In genomic region chr9:96344458-96345180, GRCh38 we compare ENCODE assay signal across 8 cellular contexts. TPM values are rescaled to one million over a fixed set of nuclear protein-coding genes. Genes with fewer than 3 reads are reported as not detected.
DNase-seq lines count a peak whose midpoint lies in the region; ATAC-seq and TF ChIP-seq lines count a peak whose summit lies in the region.

No MANE protein-coding gene starts in this region.

- peaks cover 4% of the 10 kb centered on the region for H3K36me3 Mint-ChIP-seq in type B pancreatic cell

- H3K79me2 ChIP-seq in mammary epithelial cell (ENCODE audit: insufficient read depth, low read length) = no peaks in the 10 kb centered on the region

- H3K4me1 ChIP-seq in mammary epithelial cell (ENCODE audit: insufficient read depth, low read length) = peaks cover 20% of the 10 kb centered on the region

- intact Hi-C loops in mammary epithelial cell (cut with micrococcal nuclease) = loop anchor here (5.0 kb wide), 1 partner anchor 38 kb away; the partner anchor contains the start of gene SLC35D2

- peaks cover 5% of the 10 kb centered on the region for H3K9me3 Mint-ChIP-seq in type B pancreatic cell

- no TSS peak for BruUV-seq in mammary epithelial cell (replicated peaks; lab: Mats Ljungman, UMichigan)

- H3K4me1 Mint-ChIP-seq in type B pancreatic cell (ENCODE audit: unreplicated experiment) = peaks cover 6% of the 10 kb centered on the region

- DNase-seq in DMS 273 treated with DMSO at 0.1 percent for 48 hours (lab: John Stamatoyannopoulos, UW) (peak; percentile 50), NCI-H2227 (lab: John Stamatoyannopoulos, UW; ENCODE audit: unreplicated experiment) (peak; percentile 40), mammary epithelial cell (peak; percentile 76), islet precursor cell (peak; percentile 86), type B pancreatic cell (ENCODE audit: extremely low spot score, unreplicated experiment) (no peak)

- H3K27me3 ChIP-seq in mammary epithelial cell (ENCODE audit: insufficient read depth, low read length) = no peaks in the 10 kb centered on the region

- 75% methylated on average over 4 of the region's 6 CpGs for WGBS in mammary epithelial cell (ENCODE audit: low coverage, missing lambda C conversion rate)

- H4K20me1 ChIP-seq in mammary epithelial cell (ENCODE audit: insufficient read depth, low read length) = no peaks in the 10 kb centered on the region

- TF ChIP-seq CTCF in mammary epithelial cell (conservative IDR thresholded peaks at IDR 0.05 in 1 of 2, IDR thresholded peaks at IDR 0.05 in 1 of 2; ENCODE audit: extremely low read depth in 1 of 2, insufficient read depth in 1 of 2, low read depth in 1 of 2, low read length in 2 of 2) (no peak), type B pancreatic cell (conservative IDR thresholded peaks at IDR 0.05) (no peak)

- H3K4me2 ChIP-seq in mammary epithelial cell (ENCODE audit: insufficient read depth, low read depth, low read length) = no peak overlapping the region

- in situ Hi-C loops in mammary epithelial cell (cut with MboI; ENCODE audit: low sequenced_read_pairs in 2 of 2) = no loop called here

- H3K27ac Mint-ChIP-seq in type B pancreatic cell = peak overlapping the region; percentile 5

- CTCF ChIA-PET in mammary epithelial cell (lab: Charles Lee; ENCODE audit: low non-redundant PET) = interaction anchor here (0.6 kb wide), 2 partner anchors 17 to 122 kb away, joined by 3 to 10 read pairs; no protein-coding TSS in a partner anchor

- ATAC-seq in HG02884 (IDR thresholded peaks at IDR 0.05; ENCODE audit: unreplicated experiment) (no peak), GM19467 (IDR thresholded peaks at IDR 0.05; ENCODE audit: unreplicated experiment) (no peak), HG03097 (IDR thresholded peaks at IDR 0.05; ENCODE audit: low FRiP score, unreplicated experiment) (no peak)

- dilution Hi-C loops in mammary epithelial cell (cut with HindIII; ENCODE audit: low sequenced_read_pairs) = no loop called here

- H2AFZ ChIP-seq in mammary epithelial cell (ENCODE audit: low read depth, low read length) = no peak overlapping the region

- H3K4me3 Mint-ChIP-seq in type B pancreatic cell = no peak overlapping the region

- no peak overlapping the region for H3K4me3 ChIP-seq in mammary epithelial cell (replicated peaks in 1 of 3; ENCODE audit: insufficient read depth in 1 of 3, low read depth in 2 of 3, low read length in 3 of 3)

- no peaks in the 10 kb centered on the region for H3K9me3 ChIP-seq in mammary epithelial cell (replicated peaks; ENCODE audit: insufficient read depth, low read length)

- no peak overlapping the region for H3K9ac ChIP-seq in mammary epithelial cell (ENCODE audit: insufficient read depth, low read length)

- no peaks in the 10 kb centered on the region for H3K27me3 Mint-ChIP-seq in type B pancreatic cell

- peaks cover 3% of the 10 kb centered on the region for H3K36me3 ChIP-seq in mammary epithelial cell (ENCODE audit: insufficient read depth, low read length)

- no peak overlapping the region for H3K27ac ChIP-seq in mammary epithelial cell (ENCODE audit: insufficient read depth, low read depth, low read length)

RNA-seq across cellular contexts. Expression of gene SLC35D2, which starts 38.9 kb away (rescaled TPM):
- total RNA-seq in mammary epithelial cell = 10 to 100 TPM; 16.7 to 20.9 TPM
- polyA plus RNA-seq in mammary epithelial cell = 13.1 TPM
- 47.4 TPM for polyA minus RNA-seq in mammary epithelial cell
- total RNA-seq in type B pancreatic cell (ENCODE audit: low replicate concordance) = 25.7 and 40.5 TPM in 2 replicates

RNA-seq across cellular contexts. Expression of gene HSD17B3, which starts 42.6 kb away (rescaled TPM):
- not detected for total RNA-seq in mammary epithelial cell
- polyA plus RNA-seq in mammary epithelial cell = 0.05 TPM
- not detected for polyA minus RNA-seq in mammary epithelial cell
- total RNA-seq in type B pancreatic cell (ENCODE audit: low replicate concordance) = not detected in 2 replicates
